In the genomic region with DNA sequence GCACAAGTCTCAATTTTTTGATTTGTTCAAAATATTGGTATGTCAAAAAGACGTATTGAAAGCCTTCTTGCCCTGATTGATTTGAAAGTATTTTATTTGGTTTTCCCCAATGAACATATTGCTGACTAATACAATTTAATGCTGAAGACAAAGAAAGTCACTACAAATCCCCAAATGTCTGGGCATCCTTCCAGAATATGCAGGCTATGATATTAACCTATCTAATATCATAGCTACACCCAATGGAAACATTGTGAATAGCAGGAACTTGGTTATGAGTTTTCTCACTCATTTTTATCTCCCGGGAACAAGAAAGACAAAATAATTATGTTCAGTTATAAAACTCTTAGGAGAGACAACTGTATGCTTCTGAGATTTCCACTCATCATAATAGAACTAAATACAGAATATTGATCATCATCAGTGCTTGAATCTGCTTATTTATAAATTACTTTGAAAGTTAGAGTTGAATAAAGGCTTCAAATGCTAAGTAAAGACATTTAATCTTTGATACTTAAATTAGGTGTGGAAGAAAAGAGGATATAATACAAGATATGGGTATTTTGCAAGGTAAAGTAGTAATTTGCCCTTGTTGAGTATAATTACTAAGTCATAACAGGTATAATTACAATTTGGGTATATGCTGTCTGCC, we compare ENCODE assay signal across 9 cellular contexts.
DNase-seq lines count a peak whose midpoint lies in the region; ATAC-seq, FAIRE-seq and TF ChIP-seq lines count a peak whose summit lies in the region.
"Had no signal": no experiment of that assay in that cellular context is flagged by ENCODE, and none has a peak within 500 bp of the region (broad histone marks: within the 10 kb centered on the region; RNA-seq: fewer than 3 reads in every experiment).

No MANE protein-coding gene starts in this region.

- H3K4me1 Mint-ChIP-seq in activated T-helper 1 cell treated with anti-CD3 and anti-CD28 coated beads, Interleukin-12 subunit alpha, Interleukin-12 subunit beta, Interleukin-2, Interleukin-4 antibody, amounts not matched to agents 30 ng/mL and 10 ng/mL and 1 ng/mL, durations not matched to agents 14 hours and 24 hours and 36 hours (ENCODE audit: low read depth): no peaks in the 10 kb centered on the region

- 15 to 16% methylated on average over 2 of the region's 2 CpGs for WGBS in pancreas, 2 donors

- H3K27me3 Mint-ChIP-seq in activated T-helper 1 cell treated with anti-CD3 and anti-CD28 coated beads, Interleukin-12 subunit alpha, Interleukin-12 subunit beta, Interleukin-2, Interleukin-4 antibody, amounts not matched to agents 30 ng/mL and 10 ng/mL and 1 ng/mL, durations not matched to agents 14 hours and 24 hours and 36 hours (ENCODE audit: insufficient read depth): peaks cover 4% of the 10 kb centered on the region

- H3K36me3 ChIP-seq in pancreas: no peaks in the 10 kb centered on the region

- no peak overlapping the region for H3K4me3 ChIP-seq in pancreas

- H3K9me3 ChIP-seq in pancreas: no peaks in the 10 kb centered on the region

- DNase-seq in Daoy (ENCODE audit: low read depth): peak; percentile 58
- peak; percentile 71 for DNase-seq in NCI-H2171 (lab: John Stamatoyannopoulos, UW)
- DNase-seq in dermis blood vessel endothelial cell: peak; percentile 91
- DNase-seq in pancreas: peak in 2 of 6 donors; percentile 14 to 51
- DNase-seq in activated CD4-positive, CD25-positive, alpha-beta regulatory T cell (lab: John Stamatoyannopoulos, UW): no peak
- no peak for DNase-seq in posterior vena cava (ENCODE audit: low spot score)
- DNase-seq in MV-4-11 (lab: John Stamatoyannopoulos, UW): no peak
- DNase-seq in activated T-helper 1 cell treated with anti-CD3 and anti-CD28 coated beads, Interleukin-12 subunit alpha, Interleukin-12 subunit beta, Interleukin-2, Interleukin-4 antibody, amounts not matched to agents 30 ng/mL and 10 ng/mL and 1 ng/mL, durations not matched to agents 14 hours and 24 hours and 36 hours (ENCODE audit: low spot score): no peak

- no peak overlapping the region for H3K27ac Mint-ChIP-seq in activated T-helper 1 cell treated with anti-CD3 and anti-CD28 coated beads, Interleukin-12 subunit alpha, Interleukin-12 subunit beta, Interleukin-2, Interleukin-4 antibody, amounts not matched to agents 30 ng/mL and 10 ng/mL and 1 ng/mL, durations not matched to agents 14 hours and 24 hours and 36 hours

- no peaks in the 10 kb centered on the region for H3K9me3 Mint-ChIP-seq in activated T-helper 1 cell treated with anti-CD3 and anti-CD28 coated beads, Interleukin-12 subunit alpha, Interleukin-12 subunit beta, Interleukin-2, Interleukin-4 antibody, amounts not matched to agents 30 ng/mL and 10 ng/mL and 1 ng/mL, durations not matched to agents 14 hours and 24 hours and 36 hours

- peak in 3 of 4 donors; percentile 78 to 85 (median 78) for ATAC-seq in pancreas

- peak in 3 of 4 donors; percentile 20 to 49 (median 32) for TF ChIP-seq CTCF in pancreas (IDR thresholded peaks at IDR 0.05)

- H3K4me1 ChIP-seq in pancreas: peaks cover 0 to 2% (median under 1%) of the 10 kb centered on the region in 3 donors

- peaks cover 0 to 5% (median 0%) of the 10 kb centered on the region in 4 donors for H3K27me3 ChIP-seq in pancreas

- intact Hi-C loops in pancreas (cut with DNase I): no loop called here
- intact Hi-C loops in posterior vena cava (cut with DNase I): loop anchor here in 1 of 2 donors (10.0 kb wide), 2 partner anchors 490 to 850 kb away; no protein-coding TSS in a partner anchor
- intact Hi-C loops in activated T-helper 1 cell treated with anti-CD3 and anti-CD28 coated beads, Interleukin-12 subunit alpha, Interleukin-12 subunit beta, Interleukin-2, Interleukin-4 antibody, amounts not matched to agents 30 ng/mL and 10 ng/mL and 1 ng/mL, durations not matched to agents 14 hours and 24 hours and 36 hours (cut with micrococcal nuclease): loop anchor here (10.0 kb wide), 1 partner anchor 850 kb away; no protein-coding TSS in a partner anchor

- FAIRE-seq in pancreas (lab: Jason Lieb, UNC): peak; percentile 92

- no peak overlapping the region for H3K27ac ChIP-seq in pancreas
- H3K27ac ChIP-seq: HL-60 had no signal

- no peaks in the 10 kb centered on the region for H3K36me3 Mint-ChIP-seq in activated T-helper 1 cell treated with anti-CD3 and anti-CD28 coated beads, Interleukin-12 subunit alpha, Interleukin-12 subunit beta, Interleukin-2, Interleukin-4 antibody, amounts not matched to agents 30 ng/mL and 10 ng/mL and 1 ng/mL, durations not matched to agents 14 hours and 24 hours and 36 hours (ENCODE audit: low read depth)

- H3K4me3 Mint-ChIP-seq in activated T-helper 1 cell treated with anti-CD3 and anti-CD28 coated beads, Interleukin-12 subunit alpha, Interleukin-12 subunit beta, Interleukin-2, Interleukin-4 antibody, amounts not matched to agents 30 ng/mL and 10 ng/mL and 1 ng/mL, durations not matched to agents 14 hours and 24 hours and 36 hours: no peak overlapping the region

Comparison
In these comparisons a context has a peak if more than half of its experiments do, and no peak if none do; other contexts are left out.
1. DNase-seq: peak in Daoy (single experiment), NCI-H2171 (single experiment) and dermis blood vessel endothelial cell (single experiment); none in activated CD4-positive, CD25-positive, alpha-beta regulatory T cell (0 of 4), posterior vena cava (single experiment), MV-4-11 (single experiment) and activated T-helper 1 cell treated with anti-CD3 and anti-CD28 coated beads, Interleukin-12 subunit alpha, Interleukin-12 subunit beta, Interleukin-2, Interleukin-4 antibody, amounts not matched to agents 30 ng/mL and 10 ng/mL and 1 ng/mL, durations not matched to agents 14 hours and 24 hours and 36 hours (single experiment).